10 cellular contexts compared by ENCODE assay signal in genomic region chr6:3612341-3613041, GRCh38.
DNase-seq lines count a peak whose midpoint lies in the region; ATAC-seq, FAIRE-seq and TF ChIP-seq lines count a peak whose summit lies in the region.
"Had no signal": no experiment of that assay in that cellular context is flagged by ENCODE, and none has a peak within 500 bp of the region (broad histone marks: within the 10 kb centered on the region; RNA-seq: fewer than 3 reads in every experiment).

No MANE protein-coding gene starts in this region.

- intact Hi-C loops in right cardiac atrium (cut with DNase I), result no loop called here
- intact Hi-C loops in left ventricle myocardium inferior (cut with micrococcal nuclease), result no loop called here

- no peak overlapping the region for H3K27ac ChIP-seq in right cardiac atrium (ENCODE audit: low read length)
- H3K27ac ChIP-seq in left ventricle myocardium inferior (replicated peaks), result no peak overlapping the region
- H3K27ac ChIP-seq: BLaER1 treated with 17β-estradiol and CSF1 and Interleukin-3, amounts not matched to agents 10 nM and 100 nM; VCaP had no signal

- no peak for TF ChIP-seq CTCF in left ventricle myocardium inferior (IDR thresholded peaks at IDR 0.05; ENCODE audit: borderline replicate concordance)
- TF ChIP-seq CTCF in fibroblast of pulmonary artery (IDR thresholded peaks at IDR 0.05; ENCODE audit: low read length, missing control alignments), result no peak

- FAIRE-seq in urothelium cell line (lab: Jason Lieb, UNC), result peak; percentile 65

- ATAC-seq in right cardiac atrium (peak; percentile 85 to 88), HG03378 (IDR thresholded peaks at IDR 0.05; ENCODE audit: unreplicated experiment) (no peak), HG02885 (IDR thresholded peaks at IDR 0.05; ENCODE audit: poor library complexity, unreplicated experiment) (no peak)

- H3K27me3 ChIP-seq in right cardiac atrium (ENCODE audit: control insufficient read depth, insufficient read depth), result no peaks in the 10 kb centered on the region
- H3K27me3 ChIP-seq in left ventricle myocardium inferior (ENCODE audit: low read depth), result peaks cover 50% of the 10 kb centered on the region
- H3K27me3 ChIP-seq: BLaER1 treated with 17β-estradiol and CSF1 and Interleukin-3, amounts not matched to agents 10 nM and 100 nM had no signal

- H3K4me3 ChIP-seq in right cardiac atrium (ENCODE audit: low read length) (no peak overlapping the region), left ventricle myocardium inferior (no peak overlapping the region), fibroblast of pulmonary artery (replicated peaks; ENCODE audit: low read depth, low read length) (no peak overlapping the region)
- H3K4me3 ChIP-seq: BLaER1 treated with 17β-estradiol and CSF1 and Interleukin-3, amounts not matched to agents 10 nM and 100 nM had no signal

- H3K36me3 ChIP-seq in left ventricle myocardium inferior, result no peaks in the 10 kb centered on the region
- H3K36me3 ChIP-seq: BLaER1 treated with 17β-estradiol and CSF1 and Interleukin-3, amounts not matched to agents 10 nM and 100 nM had no signal

- WGBS in right cardiac atrium, result 47% methylated on average over 8 of the region's 8 CpGs

- H3K9me3 ChIP-seq in right cardiac atrium (ENCODE audit: control insufficient read depth, low read length) (no peaks in the 10 kb centered on the region), left ventricle myocardium inferior (replicated peaks) (no peaks in the 10 kb centered on the region)
- H3K9me3 ChIP-seq: BLaER1 treated with 17β-estradiol and CSF1 and Interleukin-3, amounts not matched to agents 10 nM and 100 nM had no signal

- H3K4me1 ChIP-seq in right cardiac atrium (ENCODE audit: control insufficient read depth, insufficient read depth, low read length) (no peaks in the 10 kb centered on the region), left ventricle myocardium inferior (no peaks in the 10 kb centered on the region)
- H3K4me1 ChIP-seq: BLaER1 treated with 17β-estradiol and CSF1 and Interleukin-3, amounts not matched to agents 10 nM and 100 nM had no signal

- DNase-seq in right cardiac atrium (no peak), left ventricle myocardium inferior (no peak), RKO (ENCODE audit: low spot score) (peak; percentile 49), fibroblast of pulmonary artery (ENCODE audit: low read depth) (peak; percentile 81), urothelium cell line (ENCODE audit: low spot score) (peak; percentile 79), NOMO-1 (lab: John Stamatoyannopoulos, UW; ENCODE audit: unreplicated experiment in 2 of 2) (no peak)

Comparison
In these comparisons a context has a peak if more than half of its experiments do, and no peak if none do; other contexts are left out.
1. ATAC-seq: peak in right cardiac atrium (2 of 2); none in HG03378 (single experiment) and HG02885 (single experiment).
2. DNase-seq: peak in RKO (single experiment), fibroblast of pulmonary artery (single experiment) and urothelium cell line (single experiment); none in right cardiac atrium (0 of 3), left ventricle myocardium inferior (single experiment) and NOMO-1 (0 of 2).